Comparison of ENCODE assay signal across 28 cellular contexts in the genomic region with DNA sequence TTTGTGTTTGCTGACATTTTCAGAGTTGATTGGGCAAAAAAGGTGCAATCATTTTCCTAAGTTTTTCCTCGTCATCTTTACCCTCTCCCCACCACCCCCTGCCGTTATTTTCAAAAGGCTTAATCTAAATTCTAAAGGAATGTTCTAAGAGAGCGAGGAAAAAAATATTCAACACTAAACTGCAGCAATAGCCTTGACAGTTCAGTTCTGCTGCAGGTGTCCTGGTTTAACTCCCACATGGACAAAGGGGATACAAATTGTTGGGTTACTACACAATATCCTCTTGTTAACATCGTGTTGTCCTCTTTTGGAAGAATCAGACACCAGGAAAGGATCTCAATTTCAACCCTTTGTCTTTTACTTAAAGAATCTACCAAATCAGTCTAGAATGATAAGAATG.
"Had no signal": no experiment of that assay in that cellular context is flagged by ENCODE, and none has a peak within 500 bp of the region (broad histone marks: within the 10 kb centered on the region; RNA-seq: fewer than 3 reads in every experiment).

No MANE protein-coding gene starts in this region.

- H3K27me3 ChIP-seq: suprapubic skin, transverse colon, uterus had no signal

- H3K79me2 ChIP-seq: parathyroid adenoma had no signal

- H3K4me1 Mint-ChIP-seq: memory B cell; naive B cell; stimulated activated naive CD8-positive, alpha-beta T cell treated with anti-CD3 and anti-CD28 coated beads, Interleukin-15, amount 100 ng/mL, for 72 hours had no signal

- H3K36me3 ChIP-seq: lower lobe of right lung, suprapubic skin, transverse colon, upper lobe of right lung, uterus had no signal

- H3K27ac ChIP-seq: lower lobe of right lung, parathyroid adenoma, suprapubic skin, transverse colon, upper lobe of right lung, uterus had no signal

- H3K36me3 Mint-ChIP-seq: memory B cell; mesothelial cell of epicardium; naive B cell; natural killer cell treated with Interleukin-12 subunit alpha and Interleukin-12 subunit beta and Interleukin-15 and Interleukin-18, amount 100 ng/mL, for 72 hours had no signal

- H3K4me3 Mint-ChIP-seq: effector memory CD8-positive, alpha-beta T cell; memory B cell; mesothelial cell of epicardium; naive B cell; natural killer cell treated with Interleukin-12 subunit alpha and Interleukin-12 subunit beta and Interleukin-15 and Interleukin-18, amount 100 ng/mL, for 72 hours; neural crest cell; stimulated activated naive CD8-positive, alpha-beta T cell treated with anti-CD3 and anti-CD28 coated beads, Interleukin-15, amount 100 ng/mL, for 72 hours had no signal

- H3K27ac Mint-ChIP-seq: effector memory CD8-positive, alpha-beta T cell; memory B cell; mesothelial cell of epicardium; naive B cell; natural killer cell treated with Interleukin-12 subunit alpha and Interleukin-12 subunit beta and Interleukin-15 and Interleukin-18, amount 100 ng/mL, for 72 hours; progenitor cell of endocrine pancreas; stimulated activated naive CD8-positive, alpha-beta T cell treated with anti-CD3 and anti-CD28 coated beads, Interleukin-15, amount 100 ng/mL, for 72 hours had no signal

- H3K4me1 ChIP-seq: lower lobe of right lung, parathyroid adenoma, suprapubic skin, transverse colon, upper lobe of right lung, uterus had no signal

- ATAC-seq: effector memory CD8-positive, alpha-beta T cell; left colon; left ventricle myocardium superior; lower lobe of right lung; mucosa of descending colon; natural killer cell treated with Interleukin-12 subunit alpha and Interleukin-12 subunit beta and Interleukin-15 and Interleukin-18, amount 100 ng/mL, for 72 hours; sciatic nerve; stimulated activated naive CD8-positive, alpha-beta T cell treated with anti-CD3 and anti-CD28 coated beads, Interleukin-15, amount 100 ng/mL, for 72 hours; upper lobe of right lung had no signal

- H3K9me3 Mint-ChIP-seq: memory B cell; mesothelial cell of epicardium; natural killer cell treated with Interleukin-12 subunit alpha and Interleukin-12 subunit beta and Interleukin-15 and Interleukin-18, amount 100 ng/mL, for 72 hours; neural crest cell; stimulated activated naive CD8-positive, alpha-beta T cell treated with anti-CD3 and anti-CD28 coated beads, Interleukin-15, amount 100 ng/mL, for 72 hours had no signal

- H3K4me2 ChIP-seq: smooth muscle cell had no signal

- H3K4me3 ChIP-seq: lower lobe of right lung, mucosa of descending colon, smooth muscle cell, suprapubic skin, transverse colon, upper lobe of right lung, uterus had no signal

- H3K27me3 Mint-ChIP-seq: effector memory CD8-positive, alpha-beta T cell; memory B cell; natural killer cell treated with Interleukin-12 subunit alpha and Interleukin-12 subunit beta and Interleukin-15 and Interleukin-18, amount 100 ng/mL, for 72 hours; progenitor cell of endocrine pancreas; stimulated activated naive CD8-positive, alpha-beta T cell treated with anti-CD3 and anti-CD28 coated beads, Interleukin-15, amount 100 ng/mL, for 72 hours had no signal

- H3K9ac ChIP-seq: parathyroid adenoma had no signal

- H2AFZ ChIP-seq: parathyroid adenoma had no signal

- H3K9me3 ChIP-seq: lower lobe of right lung, mucosa of descending colon, suprapubic skin, transverse colon, upper lobe of right lung, uterus had no signal

- DNase-seq: cortex of kidney; effector memory CD8-positive, alpha-beta T cell; hypothalamus; islet precursor cell; kidney glomerular epithelial cell; left colon; left ventricle myocardium superior; lower lobe of right lung; mucosa of descending colon; naive B cell; stimulated activated CD4-positive, alpha-beta T cell treated with anti-CD3 and anti-CD28 coated beads, Interleukin-12 subunit alpha, Interleukin-12 subunit beta, amount 100 ng/mL, for 4 hours; stimulated activated CD4-positive, alpha-beta T cell treated with anti-CD3 and anti-CD28 coated beads, Interleukin-1b, Interleukin-23, amount 100 ng/mL, for 48 hours; stimulated activated CD4-positive, alpha-beta T cell treated with anti-CD3 and anti-CD28 coated beads, Interleukin-4, amount 100 ng/mL, for 1 hour; stimulated activated CD8-positive, alpha-beta memory T cell treated with anti-CD3 and anti-CD28 coated beads, Interleukin-4, amount 100 ng/mL, for 48 hours; stimulated activated naive CD4-positive, alpha-beta T cell; stimulated activated naive CD8-positive, alpha-beta T cell treated with anti-CD3 and anti-CD28 coated beads, Interleukin-15, amount 100 ng/mL, for 72 hours; transverse colon; upper lobe of right lung; uterus had no signal
